ENCODE assay signal across 12 cellular contexts in the genomic region with DNA sequence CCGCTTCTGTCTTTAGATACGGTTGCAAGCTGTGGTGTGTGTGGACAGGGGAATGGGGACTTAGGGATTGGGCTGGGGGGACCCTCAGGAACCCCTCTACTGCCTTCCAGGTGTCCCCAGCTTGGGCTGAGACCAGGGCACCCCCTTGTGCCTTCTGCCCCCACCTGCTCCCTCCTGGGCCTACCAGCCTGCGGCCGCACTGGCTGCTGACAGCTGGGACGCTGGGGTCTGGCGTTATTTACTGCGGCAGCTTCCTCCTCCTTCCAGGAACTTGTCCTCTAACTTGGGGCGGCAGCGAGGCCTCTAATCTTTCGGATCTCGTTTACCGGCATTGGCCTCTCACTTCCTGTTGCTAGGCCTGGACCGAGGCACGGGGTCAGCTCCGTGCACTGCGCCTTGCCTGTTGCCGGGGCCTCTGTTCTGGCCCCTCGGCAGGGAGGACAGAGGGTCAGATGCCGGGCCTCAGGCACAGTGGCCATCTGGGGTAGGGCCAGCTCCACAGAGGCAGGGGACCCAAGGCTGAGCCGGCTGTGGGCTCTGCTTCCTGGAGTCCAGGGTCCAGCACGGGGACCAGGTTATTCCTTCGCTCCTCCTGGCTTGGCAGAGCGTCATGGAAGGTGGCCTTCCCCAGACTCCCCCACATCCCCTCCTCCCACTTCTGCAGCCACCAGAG. TPM values are rescaled to one million over a fixed set of nuclear protein-coding genes. Genes with fewer than 3 reads are reported as not detected.
A peak's percentile ranks its signal among the peaks of the same experiment; 100 is the strongest.
DNase-seq lines count a peak whose midpoint lies in the region; ATAC-seq and TF ChIP-seq lines count a peak whose summit lies in the region.
"Had no signal": no experiment of that assay in that cellular context is flagged by ENCODE, and none has a peak within 500 bp of the region (broad histone marks: within the 10 kb centered on the region; RNA-seq: fewer than 3 reads in every experiment).

No MANE protein-coding gene starts in this region.

- H3K4me3 Mint-ChIP-seq in activated CD4-positive, alpha-beta T cell treated with anti-CD3 and anti-CD28 coated beads, Interleukin-2, amount 10 ng/mL, durations not matched to agents 24 days and 14 days: peak overlapping the region; percentile 62
- H3K4me3 Mint-ChIP-seq in activated T-helper 1 cell treated with anti-CD3 and anti-CD28 coated beads, Interleukin-12 subunit alpha, Interleukin-12 subunit beta, Interleukin-2, Interleukin-4 antibody, amounts not matched to agents 30 ng/mL and 10 ng/mL and 1 ng/mL, durations not matched to agents 14 hours and 24 hours and 36 hours: peak overlapping the region; percentile 46
- no peak overlapping the region for H3K4me3 Mint-ChIP-seq in chondrocyte (ENCODE audit: unreplicated experiment)
- H3K4me3 Mint-ChIP-seq: central memory CD8-positive, alpha-beta T cell had no signal

- H3K9me3 Mint-ChIP-seq in activated CD4-positive, alpha-beta T cell treated with anti-CD3 and anti-CD28 coated beads, Interleukin-2, amount 10 ng/mL, durations not matched to agents 24 days and 14 days: no peaks in the 10 kb centered on the region
- H3K9me3 Mint-ChIP-seq in activated T-helper 1 cell treated with anti-CD3 and anti-CD28 coated beads, Interleukin-12 subunit alpha, Interleukin-12 subunit beta, Interleukin-2, Interleukin-4 antibody, amounts not matched to agents 30 ng/mL and 10 ng/mL and 1 ng/mL, durations not matched to agents 14 hours and 24 hours and 36 hours: no peaks in the 10 kb centered on the region
- no peaks in the 10 kb centered on the region for H3K9me3 Mint-ChIP-seq in chondrocyte (ENCODE audit: low read depth)
- H3K9me3 Mint-ChIP-seq: central memory CD8-positive, alpha-beta T cell had no signal

- no peaks in the 10 kb centered on the region for H3K36me3 Mint-ChIP-seq in activated CD4-positive, alpha-beta T cell treated with anti-CD3 and anti-CD28 coated beads, Interleukin-2, amount 10 ng/mL, durations not matched to agents 24 days and 14 days (ENCODE audit: low read depth)
- H3K36me3 Mint-ChIP-seq in activated T-helper 1 cell treated with anti-CD3 and anti-CD28 coated beads, Interleukin-12 subunit alpha, Interleukin-12 subunit beta, Interleukin-2, Interleukin-4 antibody, amounts not matched to agents 30 ng/mL and 10 ng/mL and 1 ng/mL, durations not matched to agents 14 hours and 24 hours and 36 hours (ENCODE audit: low read depth): no peaks in the 10 kb centered on the region
- no peaks in the 10 kb centered on the region for H3K36me3 Mint-ChIP-seq in chondrocyte (ENCODE audit: low read depth)

- no peaks in the 10 kb centered on the region for H3K27me3 Mint-ChIP-seq in activated CD4-positive, alpha-beta T cell treated with anti-CD3 and anti-CD28 coated beads, Interleukin-2, amount 10 ng/mL, durations not matched to agents 24 days and 14 days
- H3K27me3 Mint-ChIP-seq in activated T-helper 1 cell treated with anti-CD3 and anti-CD28 coated beads, Interleukin-12 subunit alpha, Interleukin-12 subunit beta, Interleukin-2, Interleukin-4 antibody, amounts not matched to agents 30 ng/mL and 10 ng/mL and 1 ng/mL, durations not matched to agents 14 hours and 24 hours and 36 hours (ENCODE audit: insufficient read depth): no peaks in the 10 kb centered on the region
- H3K27me3 Mint-ChIP-seq in chondrocyte (ENCODE audit: low read depth): no peaks in the 10 kb centered on the region
- H3K27me3 Mint-ChIP-seq: central memory CD8-positive, alpha-beta T cell had no signal

- no peak for TF ChIP-seq CTCF in chondrocyte (IDR thresholded peaks at IDR 0.05)

- DNase-seq in activated CD4-positive, alpha-beta T cell treated with anti-CD3 and anti-CD28 coated beads, Interleukin-2, amount 10 ng/mL, durations not matched to agents 24 days and 14 days: peak; percentile 86
- no peak for DNase-seq in activated CD4-positive, alpha-beta T cell treated with anti-CD3 and anti-CD28 coated beads for 1 hour
- DNase-seq in activated T-helper 1 cell treated with anti-CD3 and anti-CD28 coated beads, Interleukin-12 subunit alpha, Interleukin-12 subunit beta, Interleukin-2, Interleukin-4 antibody, amounts not matched to agents 30 ng/mL and 10 ng/mL and 1 ng/mL, durations not matched to agents 14 hours and 24 hours and 36 hours (ENCODE audit: low spot score): peak; percentile 44
- DNase-seq in left lobe of liver (ENCODE audit: low spot score): no peak
- no peak for DNase-seq in chondrocyte (ENCODE audit: low spot score)
- DNase-seq in HCEC 1CT: no peak
- DNase-seq: NCI-H1930 had no signal

- H3K36me3 ChIP-seq in thymus (ENCODE audit: control insufficient read depth, insufficient read depth): no peaks in the 10 kb centered on the region

- H3K4me1 Mint-ChIP-seq in activated CD4-positive, alpha-beta T cell treated with anti-CD3 and anti-CD28 coated beads, Interleukin-2, amount 10 ng/mL, durations not matched to agents 24 days and 14 days: peaks cover 39% of the 10 kb centered on the region
- peaks cover 46% of the 10 kb centered on the region for H3K4me1 Mint-ChIP-seq in activated T-helper 1 cell treated with anti-CD3 and anti-CD28 coated beads, Interleukin-12 subunit alpha, Interleukin-12 subunit beta, Interleukin-2, Interleukin-4 antibody, amounts not matched to agents 30 ng/mL and 10 ng/mL and 1 ng/mL, durations not matched to agents 14 hours and 24 hours and 36 hours (ENCODE audit: low read depth)
- peaks cover under 1% of the 10 kb centered on the region for H3K4me1 Mint-ChIP-seq in chondrocyte (ENCODE audit: low read depth)

- intact Hi-C loops in activated CD4-positive, alpha-beta T cell treated with anti-CD3 and anti-CD28 coated beads, Interleukin-2, amount 10 ng/mL, durations not matched to agents 24 days and 14 days (cut with micrococcal nuclease): no loop called here
- intact Hi-C loops in activated T-helper 1 cell treated with anti-CD3 and anti-CD28 coated beads, Interleukin-12 subunit alpha, Interleukin-12 subunit beta, Interleukin-2, Interleukin-4 antibody, amounts not matched to agents 30 ng/mL and 10 ng/mL and 1 ng/mL, durations not matched to agents 14 hours and 24 hours and 36 hours (cut with micrococcal nuclease): no loop called here

- no peaks in the 10 kb centered on the region for H3K9me3 ChIP-seq in thymus (ENCODE audit: control insufficient read depth)

- H3K27ac Mint-ChIP-seq in activated CD4-positive, alpha-beta T cell treated with anti-CD3 and anti-CD28 coated beads, Interleukin-2, amount 10 ng/mL, durations not matched to agents 24 days and 14 days: peak overlapping the region; percentile 92
- H3K27ac Mint-ChIP-seq in activated T-helper 1 cell treated with anti-CD3 and anti-CD28 coated beads, Interleukin-12 subunit alpha, Interleukin-12 subunit beta, Interleukin-2, Interleukin-4 antibody, amounts not matched to agents 30 ng/mL and 10 ng/mL and 1 ng/mL, durations not matched to agents 14 hours and 24 hours and 36 hours: peak overlapping the region; percentile 94
- no peak overlapping the region for H3K27ac Mint-ChIP-seq in chondrocyte (ENCODE audit: unreplicated experiment)

- peaks cover 44% of the 10 kb centered on the region for H3K4me1 ChIP-seq in thymus (ENCODE audit: control insufficient read depth, insufficient read depth, low read length)

- 32% methylated on average over 23 of the region's 23 CpGs for WGBS in thymus

- no peak overlapping the region for H3K4me3 ChIP-seq in thymus (ENCODE audit: low read length)

- ATAC-seq in left lobe of liver (peak; percentile 13), GM19452 (IDR thresholded peaks at IDR 0.05; ENCODE audit: unreplicated experiment) (no peak)

- H3K27me3 ChIP-seq in thymus (ENCODE audit: control insufficient read depth, insufficient read depth): no peaks in the 10 kb centered on the region

- H3K27ac ChIP-seq in thymus (ENCODE audit: low read depth): peak overlapping the region; percentile 84
- H3K27ac ChIP-seq: VCaP had no signal

RNA-seq across cellular contexts. Expression of a gene that starts 31.8 kb away (rescaled TPM):
- not detected in 2 replicates for total RNA-seq in activated CD4-positive, alpha-beta T cell treated with anti-CD3 and anti-CD28 coated beads, Interleukin-2, amount 10 ng/mL, durations not matched to agents 24 days and 14 days
- total RNA-seq in activated T-helper 1 cell treated with anti-CD3 and anti-CD28 coated beads, Interleukin-12 subunit alpha, Interleukin-12 subunit beta, Interleukin-2, Interleukin-4 antibody, amounts not matched to agents 30 ng/mL and 10 ng/mL and 1 ng/mL, durations not matched to agents 14 hours and 24 hours and 36 hours: not detected in 2 replicates
- not detected for total RNA-seq in left lobe of liver
- 0.50 TPM for polyA plus RNA-seq in thymus
- total RNA-seq in chondrocyte: not detected in 3 replicates
- polyA plus RNA-seq: keratinocyte had no signal

RNA-seq across cellular contexts. Expression of a gene that starts 49.1 kb away (rescaled TPM):
- 38.7 and 40.6 TPM in 2 replicates for total RNA-seq in activated CD4-positive, alpha-beta T cell treated with anti-CD3 and anti-CD28 coated beads, Interleukin-2, amount 10 ng/mL, durations not matched to agents 24 days and 14 days
- total RNA-seq in activated T-helper 1 cell treated with anti-CD3 and anti-CD28 coated beads, Interleukin-12 subunit alpha, Interleukin-12 subunit beta, Interleukin-2, Interleukin-4 antibody, amounts not matched to agents 30 ng/mL and 10 ng/mL and 1 ng/mL, durations not matched to agents 14 hours and 24 hours and 36 hours: 39.4 and 39.6 TPM in 2 replicates
- total RNA-seq in left lobe of liver (0.88 TPM), chondrocyte (10.2 to 11.6 TPM (median 10.9 TPM) in 3 replicates)
- polyA plus RNA-seq in thymus: 6.8 TPM

Comparison
In these comparisons a context has a peak if more than half of its experiments do, and no peak if none do; other contexts are left out.
1. DNase-seq: peak in activated CD4-positive, alpha-beta T cell treated with anti-CD3 and anti-CD28 coated beads, Interleukin-2, amount 10 ng/mL, durations not matched to agents 24 days and 14 days (single experiment) and activated T-helper 1 cell treated with anti-CD3 and anti-CD28 coated beads, Interleukin-12 subunit alpha, Interleukin-12 subunit beta, Interleukin-2, Interleukin-4 antibody, amounts not matched to agents 30 ng/mL and 10 ng/mL and 1 ng/mL, durations not matched to agents 14 hours and 24 hours and 36 hours (single experiment); none in activated CD4-positive, alpha-beta T cell treated with anti-CD3 and anti-CD28 coated beads for 1 hour (single experiment), left lobe of liver (single experiment), chondrocyte (single experiment) and HCEC 1CT (single experiment).